28 cellular contexts compared by ENCODE assay signal in the genomic region with DNA sequence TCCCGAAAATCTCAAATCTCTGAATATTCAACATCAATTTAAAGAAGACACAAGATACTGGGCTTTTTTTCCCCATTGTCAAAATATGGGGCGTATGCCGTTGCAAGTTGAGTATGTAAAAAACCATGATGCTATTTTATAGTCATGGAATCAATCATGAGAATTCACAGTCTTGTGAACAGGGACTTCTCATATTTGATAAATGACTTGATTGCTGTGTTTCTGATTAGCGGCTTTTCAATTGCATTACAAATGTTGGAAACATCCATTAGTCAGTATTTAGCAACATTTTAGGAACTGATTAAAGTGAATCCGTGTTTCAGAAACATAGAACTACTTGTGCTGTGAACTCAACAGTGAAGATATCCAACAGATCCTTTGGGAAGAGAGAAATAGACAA.
"Had no signal": no experiment of that assay in that cellular context is flagged by ENCODE, and none has a peak within 500 bp of the region (broad histone marks: within the 10 kb centered on the region; RNA-seq: fewer than 3 reads in every experiment).

No MANE protein-coding gene starts in this region.

- H3K4me3 Mint-ChIP-seq: activated B cell treated with CpG ODN at 0.5 μM for 24 hours; activated CD4-positive, alpha-beta memory T cell treated with anti-CD3 and anti-CD28 coated beads for 36 hours; activated naive CD8-positive, alpha-beta T cell; activated T-cell treated with anti-CD3 and anti-CD28 coated beads, Interleukin-2, amount 50 U/mL, for 4 hours; activated T-helper 17 cell treated with anti-CD3 and anti-CD28 coated beads, Interleukin-2, amount 50 U/mL, for 72 hours; T-helper 17 cell; T-helper 2 cell treated with Interferon-gamma antibody and Interleukin-4, amounts not matched to agents 5 μg/mL and 100 μg/mL, for 36 hours had no signal

- H3K4me3 ChIP-seq: adrenal gland, body of pancreas, colonic mucosa had no signal

- H3K27ac Mint-ChIP-seq: activated B cell treated with CpG ODN at 0.5 μM for 24 hours; activated CD4-positive, alpha-beta memory T cell treated with anti-CD3 and anti-CD28 coated beads for 36 hours; activated naive CD8-positive, alpha-beta T cell; activated T-helper 17 cell treated with anti-CD3 and anti-CD28 coated beads, Interleukin-2, amount 50 U/mL, for 72 hours; T-helper 17 cell; T-helper 2 cell treated with Interferon-gamma antibody and Interleukin-4, amounts not matched to agents 5 μg/mL and 100 μg/mL, for 36 hours had no signal

- DNase-seq: activated B cell treated with CpG ODN at 0.5 μM for 24 hours; activated CD4-positive, alpha-beta memory T cell treated with anti-CD3 and anti-CD28 coated beads for 36 hours; activated CD4-positive, alpha-beta T cell treated with anti-CD3 and anti-CD28 coated beads for 48 hours; activated CD8-positive, alpha-beta memory T cell treated with anti-CD3 and anti-CD28 coated beads, Interleukin-2, amount 50 U/mL, for 48 hours; activated effector memory CD4-positive, alpha-beta T cell treated with Interleukin-2 at 50 U/mL for 16 hours; activated gamma-delta T cell treated with Interleukin-2 at 50 U/mL for 16 hours; activated naive CD4-positive, alpha-beta T cell treated with anti-CD3 and anti-CD28 coated beads, Interleukin-2, amount 50 U/mL, for 16 hours; activated naive CD4-positive, alpha-beta T cell treated with Interleukin-2 at 50 U/mL for 16 hours; activated T-cell treated with anti-CD3 and anti-CD28 coated beads for 4 hours; activated T-cell treated with anti-CD3 and anti-CD28 coated beads, Interleukin-2, amount 50 U/mL, for 4 hours; adrenal gland; amygdala; aorta; body of pancreas; cerebellar nuclear complex; colonic mucosa; effector CD8-positive, alpha-beta T cell; head of caudate nucleus; hypothalamus; T-helper 1 cell; T-helper 17 cell; T1000; WERI-Rb-1 had no signal

- H3K27me3 ChIP-seq: adrenal gland, body of pancreas, colonic mucosa had no signal

- H3K27ac ChIP-seq: adrenal gland, body of pancreas, colonic mucosa, WERI-Rb-1 had no signal

- H3K4me1 Mint-ChIP-seq: activated B cell treated with CpG ODN at 0.5 μM for 24 hours; activated T-helper 17 cell treated with anti-CD3 and anti-CD28 coated beads, Interleukin-2, amount 50 U/mL, for 72 hours; T-helper 17 cell had no signal

- H3K4me1 ChIP-seq: adrenal gland, body of pancreas, colonic mucosa had no signal

- H3K36me3 Mint-ChIP-seq: activated CD4-positive, alpha-beta memory T cell treated with anti-CD3 and anti-CD28 coated beads for 36 hours; activated naive CD8-positive, alpha-beta T cell had no signal

- ATAC-seq: activated CD4-positive, CD25-positive, alpha-beta regulatory T cell treated with anti-CD3 and anti-CD28 coated beads, Interleukin-2, amount 50 U/mL, for 24 hours; activated T-cell treated with anti-CD3 and anti-CD28 coated beads, Interleukin-2, amount 50 U/mL, for 4 hours; activated T-helper 17 cell treated with anti-CD3 and anti-CD28 coated beads, Interleukin-2, amount 50 U/mL, for 72 hours; body of pancreas; esophagus mucosa; T-helper 17 cell had no signal

- H3K9me3 ChIP-seq: adrenal gland, body of pancreas, colonic mucosa had no signal

- H3K36me3 ChIP-seq: adrenal gland, colonic mucosa, WERI-Rb-1 had no signal

- H3K9me3 Mint-ChIP-seq: activated B cell treated with CpG ODN at 0.5 μM for 24 hours; activated CD4-positive, alpha-beta memory T cell treated with anti-CD3 and anti-CD28 coated beads for 36 hours; activated T-cell treated with anti-CD3 and anti-CD28 coated beads, Interleukin-2, amount 50 U/mL, for 4 hours; activated T-helper 17 cell treated with anti-CD3 and anti-CD28 coated beads, Interleukin-2, amount 50 U/mL, for 72 hours; T-helper 2 cell treated with Interferon-gamma antibody and Interleukin-4, amounts not matched to agents 5 μg/mL and 100 μg/mL, for 36 hours had no signal
